Comparison of ENCODE assay signal across 10 cellular contexts in genomic region chr15:61084944-61085367, GRCh38.
A peak's percentile ranks its signal among the peaks of the same experiment; 100 is the strongest.
DNase-seq lines count a peak whose midpoint lies in the region; ATAC-seq and TF ChIP-seq lines count a peak whose summit lies in the region.
"Had no signal": no experiment of that assay in that cellular context is flagged by ENCODE, and none has a peak within 500 bp of the region (broad histone marks: within the 10 kb centered on the region; RNA-seq: fewer than 3 reads in every experiment).

No MANE protein-coding gene starts in this region.

- no peak for TF ChIP-seq EP300 in transverse colon (IDR thresholded peaks at IDR 0.05; ENCODE audit: low read depth)

- H3K9me3 ChIP-seq in WERI-Rb-1 (ENCODE audit: severe bottlenecking) (no peaks in the 10 kb centered on the region), mucosa of descending colon (no peaks in the 10 kb centered on the region), transverse colon (no peaks in the 10 kb centered on the region), prostate gland (no peaks in the 10 kb centered on the region)

- in situ Hi-C loops in transverse colon (cut with MboI; ENCODE audit: low pct_ligation_motif_present in 1 of 4, low pct_unique_long_range_greater_than_20kb in 1 of 4, low sequenced_read_pairs in 3 of 4): no loop called here

- H3K4me1 Mint-ChIP-seq in activated CD4-positive, alpha-beta memory T cell treated with anti-CD3 and anti-CD28 coated beads for 36 hours (ENCODE audit: low read depth): no peaks in the 10 kb centered on the region

- TF ChIP-seq POLR2A in transverse colon (IDR thresholded peaks at IDR 0.05) (no peak), prostate gland (IDR thresholded peaks at IDR 0.05) (no peak)

- H3K27me3 ChIP-seq in WERI-Rb-1 (ENCODE audit: insufficient read depth, low read depth, severe bottlenecking) (no peaks in the 10 kb centered on the region), transverse colon (no peaks in the 10 kb centered on the region), prostate gland (replicated peaks; ENCODE audit: insufficient read depth) (no peaks in the 10 kb centered on the region)

- H3K27ac ChIP-seq in WERI-Rb-1 (no peak overlapping the region), transverse colon (peak overlapping the region in 2 of 4 donors; percentile 52 to 64), prostate gland (no peak overlapping the region)
- H3K27ac ChIP-seq: GM23248 had no signal

- POLR2A ChIA-PET in activated CD4-positive, alpha-beta memory T cell treated with anti-CD3 and anti-CD28 coated beads for 36 hours (lab: Charles Lee): no interaction called here

- no peak overlapping the region for H3K4me3 Mint-ChIP-seq in activated CD4-positive, alpha-beta memory T cell treated with anti-CD3 and anti-CD28 coated beads for 36 hours

- DNase-seq in NCI-H1105 treated with DMSO at 0.1 percent for 48 hours (lab: John Stamatoyannopoulos, UW) (peak; percentile 40), WERI-Rb-1 (peak; percentile 82), mucosa of descending colon (peak in 1 of 3 donors; percentile 40), transverse colon (no peak), prostate gland (ENCODE audit: low spot score) (no peak)
- DNase-seq in stimulated activated CD4-positive, alpha-beta T cell treated with anti-CD3 and anti-CD28 coated beads, Interleukin-2, amount 100 ng/mL, for 48 hours: no peak
- DNase-seq in activated CD4-positive, alpha-beta memory T cell treated with anti-CD3 and anti-CD28 coated beads for 36 hours: no peak
- DNase-seq: GM23248; stimulated activated naive CD8-positive, alpha-beta T cell treated with anti-CD3 and anti-CD28 coated beads, Interleukin-15, Interleukin-2, amounts not matched to agents 100 U/mL and 50 U/mL, for 24 hours had no signal

- H3K9me3 Mint-ChIP-seq in activated CD4-positive, alpha-beta memory T cell treated with anti-CD3 and anti-CD28 coated beads for 36 hours: no peaks in the 10 kb centered on the region

- no peaks in the 10 kb centered on the region for H3K36me3 Mint-ChIP-seq in activated CD4-positive, alpha-beta memory T cell treated with anti-CD3 and anti-CD28 coated beads for 36 hours

- H3K27me3 Mint-ChIP-seq in activated CD4-positive, alpha-beta memory T cell treated with anti-CD3 and anti-CD28 coated beads for 36 hours: peaks cover 10% of the 10 kb centered on the region

- CTCF ChIA-PET in activated CD4-positive, alpha-beta memory T cell treated with anti-CD3 and anti-CD28 coated beads for 36 hours (lab: Charles Lee): no interaction called here

- H3K4me1 ChIP-seq in mucosa of descending colon (ENCODE audit: low read depth) (peaks cover 6% of the 10 kb centered on the region), transverse colon (peaks cover 0 to 18% (median 4%) of the 10 kb centered on the region in 4 donors), prostate gland (replicated peaks) (no peaks in the 10 kb centered on the region)

- TF ChIP-seq CTCF in WERI-Rb-1 (IDR thresholded peaks at IDR 0.05; ENCODE audit: low read depth, low read length): no peak
- TF ChIP-seq CTCF in mucosa of descending colon (IDR thresholded peaks at IDR 0.05): no peak
- no peak for TF ChIP-seq CTCF in transverse colon (IDR thresholded peaks at IDR 0.05)
- no peak for TF ChIP-seq CTCF in prostate gland (IDR thresholded peaks at IDR 0.05)

- intact Hi-C loops in mucosa of descending colon (cut with DNase I, micrococcal nuclease) (no loop called here), transverse colon (cut with DNase I; ENCODE audit: low total_unique reads) (no loop called here), prostate gland (cut with DNase I) (no loop called here)
- intact Hi-C loops in activated CD4-positive, alpha-beta memory T cell treated with anti-CD3 and anti-CD28 coated beads for 36 hours (cut with micrococcal nuclease): no loop called here

- ATAC-seq in GM18511 (IDR thresholded peaks at IDR 0.05; ENCODE audit: unreplicated experiment): peak; percentile 71
- peak; percentile 35 for ATAC-seq in mucosa of descending colon
- ATAC-seq: stimulated activated naive CD8-positive, alpha-beta T cell treated with anti-CD3 and anti-CD28 coated beads, Interleukin-15, Interleukin-2, amounts not matched to agents 100 U/mL and 50 U/mL, for 24 hours had no signal

- WGBS in transverse colon (ENCODE audit: low coverage in 1 of 2), 2 donors: 40 to 49% methylated on average over 1 to 2 of the region's 2 CpGs
- 56% methylated on average over 2 of the region's 2 CpGs for WGBS in prostate gland

- H3K4me3 ChIP-seq in WERI-Rb-1 (ENCODE audit: low read depth, low read length) (no peak overlapping the region), mucosa of descending colon (no peak overlapping the region), transverse colon (no peak overlapping the region), prostate gland (no peak overlapping the region)
- H3K4me3 ChIP-seq: GM23248 had no signal

- H3K27ac Mint-ChIP-seq in activated CD4-positive, alpha-beta memory T cell treated with anti-CD3 and anti-CD28 coated beads for 36 hours: no peak overlapping the region

- H3K36me3 ChIP-seq in WERI-Rb-1 (no peaks in the 10 kb centered on the region), mucosa of descending colon (ENCODE audit: low read depth) (no peaks in the 10 kb centered on the region), transverse colon (no peaks in the 10 kb centered on the region), prostate gland (no peaks in the 10 kb centered on the region)

Comparison
In these comparisons a context has a peak if more than half of its experiments do, and no peak if none do; other contexts are left out.
1. DNase-seq: peak in NCI-H1105 treated with DMSO at 0.1 percent for 48 hours (single experiment) and WERI-Rb-1 (single experiment); none in stimulated activated CD4-positive, alpha-beta T cell treated with anti-CD3 and anti-CD28 coated beads, Interleukin-2, amount 100 ng/mL, for 48 hours (0 of 2), transverse colon (single experiment), activated CD4-positive, alpha-beta memory T cell treated with anti-CD3 and anti-CD28 coated beads for 36 hours (single experiment) and prostate gland (single experiment).